1 cellular context compared by ENCODE assay signal in genomic region chr3:126064627-126065258, GRCh38.
TF ChIP-seq lines count a peak whose summit lies in the region.

No MANE protein-coding gene starts in this region.

TF ChIP-seq in K562, 482 proteins besides CTCF, POLR2A, EP300 and RAD21:
- no peak for TF ChIP-seq GATAD2A (IDR thresholded peaks at IDR 0.05)
- peak; percentile 72; the same call in 1 of the 2 replicates for TF ChIP-seq ZNF766 (CRISPR knock-in tag; conservative IDR thresholded peaks at IDR 0.05)
- peak; percentile 73 for TF ChIP-seq NFIC (IDR thresholded peaks at IDR 0.05)
